17 cellular contexts compared by ENCODE assay signal in genomic region chr2:54549912-54550518, GRCh38.
DNase-seq lines count a peak whose midpoint lies in the region; TF ChIP-seq lines count a peak whose summit lies in the region.
"Had no signal": no experiment of that assay in that cellular context is flagged by ENCODE, and none has a peak within 500 bp of the region (broad histone marks: within the 10 kb centered on the region; RNA-seq: fewer than 3 reads in every experiment).

No MANE protein-coding gene starts in this region.

- no peaks in the 10 kb centered on the region for H4K20me1 ChIP-seq in H9 (ENCODE audit: control insufficient read depth, insufficient read depth, insufficient read length)

- no peaks in the 10 kb centered on the region for H3K79me2 ChIP-seq in H9 (ENCODE audit: insufficient read depth, low read length)

- no peaks in the 10 kb centered on the region; a peak in 1 of 7 replicates for H3K36me3 Mint-ChIP-seq in H9 (ENCODE audit: insufficient read depth in 1 of 3, low read depth in 3 of 3)

- H3K14ac ChIP-seq in H9 (ENCODE audit: insufficient read depth, low read length), result no peak overlapping the region

- H2BK12ac ChIP-seq in H9 (ENCODE audit: insufficient read length, low read depth, low read length), result no peak overlapping the region

- H3K4ac ChIP-seq in H9 (ENCODE audit: low read depth, low read length), result no peak overlapping the region

- no peaks in the 10 kb centered on the region; the same call in 1 of the 2 replicates for H3K27me3 Mint-ChIP-seq in H9 (ENCODE audit: low read depth)
- H3K27me3 Mint-ChIP-seq: activated CD4-positive, alpha-beta T cell treated with anti-CD3 and anti-CD28 coated beads, Interleukin-2, amount 10 ng/mL, durations not matched to agents 24 days and 14 days had no signal

- peaks cover 8% of the 10 kb centered on the region for H3K4me1 ChIP-seq in H9 (ENCODE audit: insufficient read depth, low read length)
- H3K4me1 ChIP-seq in breast epithelium, result peaks cover 4 to 5% of the 10 kb centered on the region in 2 donors
- peaks cover 83 to 89% (median 86%) of the 10 kb centered on the region in 4 donors for H3K4me1 ChIP-seq in esophagus muscularis mucosa

- H3K9me3 ChIP-seq in H9 (ENCODE audit: control insufficient read depth, low read depth, low read length) (no peaks in the 10 kb centered on the region), breast epithelium (no peaks in the 10 kb centered on the region), esophagus muscularis mucosa (no peaks in the 10 kb centered on the region)
- H3K9me3 ChIP-seq: psoas muscle had no signal

- no peak overlapping the region for H2BK20ac ChIP-seq in H9 (ENCODE audit: low read depth, low read length, poor library complexity, severe bottlenecking)

- TF ChIP-seq CTCF in H9 (conservative IDR thresholded peaks at IDR 0.05) (no peak), breast epithelium (IDR thresholded peaks at IDR 0.05) (no peak), esophagus muscularis mucosa (IDR thresholded peaks at IDR 0.05) (no peak)

- H3K79me1 ChIP-seq in H9 (ENCODE audit: insufficient read depth, low read depth, low read length, poor library complexity, severe bottlenecking), result no peaks in the 10 kb centered on the region

- H3K9me3 Mint-ChIP-seq in H9, result no peaks in the 10 kb centered on the region
- H3K9me3 Mint-ChIP-seq: activated naive CD4-positive, alpha-beta T cell treated with anti-CD3 and anti-CD28 coated beads for 36 hours had no signal

- DNase-seq in H9, result no peak
- peak in 1 of 2 donors; percentile 43 for DNase-seq in breast epithelium (ENCODE audit: low spot score in 2 of 2)
- peak; percentile 59 for DNase-seq in islet precursor cell
- peak; percentile 40 for DNase-seq in retina
- no peak for DNase-seq in NCI-H69 (lab: John Stamatoyannopoulos, UW)
- DNase-seq in NOMO-1 (lab: John Stamatoyannopoulos, UW; ENCODE audit: unreplicated experiment in 2 of 2), result no peak
- no peak for DNase-seq in esophagus muscularis mucosa (ENCODE audit: extremely low spot score)
- DNase-seq: activated CD4-positive, alpha-beta T cell treated with anti-CD3 and anti-CD28 coated beads, Interleukin-2, amount 10 ng/mL, durations not matched to agents 24 days and 14 days; activated naive CD4-positive, alpha-beta T cell treated with anti-CD3 and anti-CD28 coated beads for 36 hours; activated T-cell treated with anti-CD3 and anti-CD28 coated beads for 4 hours; H7; naive thymus-derived CD4-positive, alpha-beta T cell; NCI-H146; NCI-H345; psoas muscle had no signal

- intact Hi-C loops in breast epithelium (cut with DNase I; ENCODE audit: low total_unique reads), result no loop called here
- intact Hi-C loops in esophagus muscularis mucosa (cut with DNase I), result no loop called here

- H3K27me3 ChIP-seq in H9 (ENCODE audit: insufficient read depth, low read length) (no peaks in the 10 kb centered on the region), breast epithelium (no peaks in the 10 kb centered on the region), esophagus muscularis mucosa (no peaks in the 10 kb centered on the region)

- no peak for TF ChIP-seq EP300 in esophagus muscularis mucosa (IDR thresholded peaks at IDR 0.05)

- H3K27ac Mint-ChIP-seq in H9, result no peak overlapping the region
- H3K27ac Mint-ChIP-seq: activated CD4-positive, alpha-beta T cell treated with anti-CD3 and anti-CD28 coated beads, Interleukin-2, amount 10 ng/mL, durations not matched to agents 24 days and 14 days; activated naive CD4-positive, alpha-beta T cell treated with anti-CD3 and anti-CD28 coated beads for 36 hours had no signal

- H3K4me3 ChIP-seq in breast epithelium (no peak overlapping the region), esophagus muscularis mucosa (no peak overlapping the region)
- H3K4me3 ChIP-seq: psoas muscle, SK-N-MC had no signal

- no peak overlapping the region for H3K18ac ChIP-seq in H9 (ENCODE audit: insufficient read length, low read depth, low read length)

- H2BK15ac ChIP-seq in H9 (ENCODE audit: low read depth, low read length), result no peak overlapping the region

- no peak overlapping the region for H3K23ac ChIP-seq in H9 (ENCODE audit: insufficient read length, low read depth, low read length)

- H3K4me2 ChIP-seq in H9 (ENCODE audit: insufficient read depth, insufficient read length, low read length), result no peak overlapping the region
- H3K4me2 ChIP-seq: KMS-11 had no signal

- H4K91ac ChIP-seq in H9 (ENCODE audit: insufficient read length, low read depth, low read length), result no peak overlapping the region

- no peak overlapping the region for H3K56ac ChIP-seq in H9 (ENCODE audit: insufficient read length, low read depth, low read length)

- WGBS in H9 (ENCODE audit: extremely low coverage, insufficient read length, low lambda C conversion rate), result no CpG with 5 or more reads among the region's 4 CpGs
- WGBS in esophagus muscularis mucosa, result 78% methylated on average over 4 of the region's 4 CpGs

- no peak overlapping the region for H3K4me3 Mint-ChIP-seq in H9
- H3K4me3 Mint-ChIP-seq: activated CD4-positive, alpha-beta T cell treated with anti-CD3 and anti-CD28 coated beads, Interleukin-2, amount 10 ng/mL, durations not matched to agents 24 days and 14 days; activated naive CD4-positive, alpha-beta T cell treated with anti-CD3 and anti-CD28 coated beads for 36 hours; naive thymus-derived CD4-positive, alpha-beta T cell had no signal

- H3K9ac ChIP-seq in H9 (ENCODE audit: extremely low read depth, insufficient read length, low read length), result no peak overlapping the region
- H3K9ac ChIP-seq: KMS-11 had no signal

- H2BK5ac ChIP-seq in H9 (ENCODE audit: insufficient read length, low read length), result no peak overlapping the region

- H3K36me3 ChIP-seq in breast epithelium (no peaks in the 10 kb centered on the region), esophagus muscularis mucosa (no peaks in the 10 kb centered on the region)

- H2BK120ac ChIP-seq in H9 (ENCODE audit: low read depth, low read length, poor library complexity, severe bottlenecking), result peak overlapping the region; percentile 52

- TF ChIP-seq POLR2A in breast epithelium (IDR thresholded peaks at IDR 0.05), result no peak
- no peak for TF ChIP-seq POLR2A in esophagus muscularis mucosa (IDR thresholded peaks at IDR 0.05; ENCODE audit: low read depth)

- H4K8ac ChIP-seq in H9 (replicated peaks; ENCODE audit: insufficient read length, low read depth, low read length), result no peak overlapping the region

- H3K4me1 Mint-ChIP-seq in H9, result peaks cover 26 to 27% of the 10 kb centered on the region in 2 experiments

- H3K27ac ChIP-seq in H9 (ENCODE audit: insufficient read length, low read depth, low read length), result no peak overlapping the region
- H3K27ac ChIP-seq in breast epithelium, result peak overlapping the region; percentile 65 to 69
- H3K27ac ChIP-seq in esophagus muscularis mucosa (replicated peaks in 1 of 4), result no peak overlapping the region
- H3K27ac ChIP-seq: KMS-11, psoas muscle, SK-N-MC had no signal

- H3K23me2 ChIP-seq in H9 (ENCODE audit: insufficient read length, low read depth, low read length, poor library complexity, severe bottlenecking), result no peaks in the 10 kb centered on the region

- H2AFZ ChIP-seq in H9 (ENCODE audit: low read length), result no peak overlapping the region

- no peak overlapping the region for H4K5ac ChIP-seq in H9 (ENCODE audit: insufficient read length, low read depth, low read length)

- H3T11ph ChIP-seq in H9 (ENCODE audit: low read length), result no peak overlapping the region

- no peak overlapping the region for H2AK5ac ChIP-seq in H9 (ENCODE audit: insufficient read length, low read length)

Comparison
In these comparisons a context has a peak if more than half of its experiments do, and no peak if none do; other contexts are left out.
1. DNase-seq: peak in islet precursor cell (single experiment) and retina (single experiment); none in H9 (single experiment), NCI-H69 (single experiment), NOMO-1 (0 of 2) and esophagus muscularis mucosa (single experiment).
2. H3K27ac ChIP-seq: peak in breast epithelium (2 of 2); none in H9 (single experiment) and esophagus muscularis mucosa (0 of 4).